In the genomic region with DNA sequence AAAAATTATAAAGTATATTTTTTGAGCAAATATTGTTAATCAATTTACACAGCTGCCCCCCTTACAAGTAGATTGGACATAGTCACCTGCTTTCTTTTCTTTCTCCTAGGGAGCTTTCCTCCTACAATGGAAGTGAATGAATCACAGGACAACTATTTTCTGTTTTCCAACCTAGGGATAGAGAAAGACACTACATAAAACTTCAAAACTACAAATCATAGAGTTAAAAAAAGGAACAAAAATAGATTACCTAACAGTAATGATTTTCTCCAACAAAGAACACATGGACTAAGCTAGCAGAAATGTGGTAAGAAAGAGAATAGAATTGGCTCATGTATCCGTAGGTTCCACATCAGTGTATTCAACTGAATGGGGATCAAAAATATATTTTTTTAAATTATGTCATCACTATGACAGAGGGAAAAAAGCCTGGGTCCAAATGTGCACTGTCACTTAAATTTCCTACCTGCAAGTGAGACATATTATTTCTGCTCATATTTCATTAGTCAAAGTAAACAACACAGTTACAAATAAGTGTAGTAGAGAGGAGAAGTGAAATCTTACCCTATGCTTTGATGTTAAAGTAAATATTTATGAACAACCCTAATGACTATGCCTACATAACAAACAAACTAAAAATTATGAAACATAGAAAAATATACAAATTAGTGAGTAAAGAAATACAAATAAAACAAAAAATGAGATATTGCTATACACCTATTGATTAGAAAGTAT, we compare ENCODE assay signal across 16 cellular contexts.
DNase-seq lines count a peak whose midpoint lies in the region; ATAC-seq and TF ChIP-seq lines count a peak whose summit lies in the region.
"Had no signal": no experiment of that assay in that cellular context is flagged by ENCODE, and none has a peak within 500 bp of the region (broad histone marks: within the 10 kb centered on the region; RNA-seq: fewer than 3 reads in every experiment).

No MANE protein-coding gene starts in this region.

- 0% methylated on average over 1 of the region's 1 CpG for WGBS in SK-N-SH (ENCODE audit: low lambda C conversion rate)

- no peaks in the 10 kb centered on the region for H4K20me1 ChIP-seq in SK-N-SH (ENCODE audit: insufficient read depth)
- no peaks in the 10 kb centered on the region for H4K20me1 ChIP-seq in PC-9 (ENCODE audit: insufficient read depth)
- H4K20me1 ChIP-seq: BLaER1 treated with 17β-estradiol and CSF1 and Interleukin-3, amounts not matched to agents 10 nM and 100 nM had no signal

- H2AFZ ChIP-seq in SK-N-SH (ENCODE audit: low read depth): 0 out of 2 replicates have a peak overlapping the region, but pooled peaks have one; percentile 32
- H2AFZ ChIP-seq in PC-9: no peak overlapping the region
- H2AFZ ChIP-seq: GM23338 had no signal

- H3K9me3 ChIP-seq in SK-N-SH (no peaks in the 10 kb centered on the region), PC-9 (ENCODE audit: insufficient read depth, low read depth) (no peaks in the 10 kb centered on the region), breast epithelium (no peaks in the 10 kb centered on the region)
- H3K9me3 ChIP-seq: BLaER1 treated with 17β-estradiol and CSF1 and Interleukin-3, amounts not matched to agents 10 nM and 100 nM had no signal

- H3F3A ChIP-seq in SK-N-SH (replicated peaks; ENCODE audit: insufficient read depth) (peaks cover 10% of the 10 kb centered on the region), PC-9 (ENCODE audit: insufficient read depth, low read depth) (no peaks in the 10 kb centered on the region)

- intact Hi-C loops in PC-9 (cut with micrococcal nuclease; ENCODE audit: unreplicated experiment) (no loop called here), breast epithelium (cut with DNase I; ENCODE audit: low total_unique reads) (loop anchor here (2.0 kb wide), 1 partner anchor 13 kb away; no protein-coding TSS in a partner anchor), Right ventricle myocardium superior (cut with DNase I) (no loop called here)

- POLR2A ChIA-PET in SK-N-SH (lab: Yijun Ruan, JAX): no interaction called here
- POLR2A ChIA-PET in PC-9 (lab: Charles Lee; ENCODE audit: unreplicated experiment): no interaction called here

- no peak for TF ChIP-seq EP300 in SK-N-SH (IDR thresholded peaks at IDR 0.05; ENCODE audit: borderline replicate concordance in 1 of 2, low read depth in 1 of 2, low read length in 1 of 2)

- CTCF ChIA-PET in SK-N-SH (lab: Yijun Ruan, JAX) (no interaction called here), PC-9 (lab: Charles Lee) (no interaction called here)

- H3K36me3 ChIP-seq in SK-N-SH (replicated peaks in 1 of 2; ENCODE audit: control insufficient read depth in 1 of 2, insufficient read depth in 2 of 2, low read length in 1 of 2) (no peaks in the 10 kb centered on the region), PC-9 (ENCODE audit: low read depth) (no peaks in the 10 kb centered on the region), brain microvascular endothelial cell (replicated peaks) (no peaks in the 10 kb centered on the region), breast epithelium (no peaks in the 10 kb centered on the region)
- H3K36me3 ChIP-seq: BLaER1 treated with 17β-estradiol and CSF1 and Interleukin-3, amounts not matched to agents 10 nM and 100 nM had no signal

- no TSS peak for BruUV-seq in PC-9 (replicated peaks; lab: Mats Ljungman, UMichigan)

- H3K79me2 ChIP-seq in SK-N-SH (ENCODE audit: insufficient read depth): no peaks in the 10 kb centered on the region
- H3K79me2 ChIP-seq in PC-9 (ENCODE audit: low read depth): no peaks in the 10 kb centered on the region

- H3K9me2 ChIP-seq in SK-N-SH: no peaks in the 10 kb centered on the region
- H3K9me2 ChIP-seq in PC-9 (ENCODE audit: insufficient read depth): no peaks in the 10 kb centered on the region

- H3K27ac ChIP-seq in SK-N-SH (ENCODE audit: low read depth in 2 of 2, low read length in 1 of 2) (peak overlapping the region in 1 of 2 experiments; percentile 54; a peak in 2 of 4 replicates), PC-9 (peak overlapping the region; percentile 63), brain microvascular endothelial cell (no peak overlapping the region), breast epithelium (no peak overlapping the region)
- H3K27ac ChIP-seq: BLaER1 treated with 17β-estradiol and CSF1 and Interleukin-3, amounts not matched to agents 10 nM and 100 nM had no signal

- in situ Hi-C loops in brain microvascular endothelial cell (cut with HindIII; ENCODE audit: low pct_ligation_motif_present, low sequenced_read_pairs): no loop called here

- H3K4me1 ChIP-seq in SK-N-SH (ENCODE audit: control insufficient read depth in 1 of 2, insufficient read depth in 2 of 2, low read depth in 1 of 2, low read length in 1 of 2) (peaks cover 0 to 8% of the 10 kb centered on the region in 2 experiments; a peak in 1 of 4 replicates), PC-9 (replicated peaks; ENCODE audit: insufficient read depth) (peaks cover 9% of the 10 kb centered on the region; the same call in 1 of the 2 replicates), breast epithelium (no peaks in the 10 kb centered on the region)
- H3K4me1 ChIP-seq: BLaER1 treated with 17β-estradiol and CSF1 and Interleukin-3, amounts not matched to agents 10 nM and 100 nM had no signal

- TF ChIP-seq POLR2A in breast epithelium (IDR thresholded peaks at IDR 0.05): no peak

- no peak for DNase-seq in SK-N-SH
- no peak for DNase-seq in PC-9
- DNase-seq in fibroblast of pulmonary artery (ENCODE audit: low read depth): peak; percentile 22
- no peak for DNase-seq in brain microvascular endothelial cell
- no peak for DNase-seq in breast epithelium (ENCODE audit: low spot score in 2 of 2)
- DNase-seq in SHP77 (lab: John Stamatoyannopoulos, UW): no peak
- DNase-seq in Right ventricle myocardium superior: no peak
- DNase-seq: 8988T; Calu3; CD4-positive, CD25-positive, alpha-beta regulatory T cell; DND-41; GF-D8; H7 had no signal

- H3K4me2 ChIP-seq in SK-N-SH (no peak overlapping the region), PC-9 (no peak overlapping the region)
- H3K4me2 ChIP-seq: BLaER1 treated with 17β-estradiol and CSF1 and Interleukin-3, amounts not matched to agents 10 nM and 100 nM; GM23338 had no signal

- ATAC-seq in SK-N-SH treated with all-trans-retinoic acid at 6 μM for 48 hours (no peak), Right ventricle myocardium superior (ENCODE audit: poor library complexity) (no peak)
- ATAC-seq: GM23338 had no signal

- H3K4me3 ChIP-seq in SK-N-SH (ENCODE audit: low read depth in 2 of 2, low read length in 1 of 2) (no peak overlapping the region), PC-9 (no peak overlapping the region), fibroblast of pulmonary artery (replicated peaks; ENCODE audit: low read depth, low read length) (no peak overlapping the region), brain microvascular endothelial cell (ENCODE audit: low read depth, low read length) (no peak overlapping the region), breast epithelium (no peak overlapping the region)
- H3K4me3 ChIP-seq: BLaER1 treated with 17β-estradiol and CSF1 and Interleukin-3, amounts not matched to agents 10 nM and 100 nM; GM23338 had no signal

- H3K9ac ChIP-seq in SK-N-SH: no peak overlapping the region
- H3K9ac ChIP-seq: BLaER1 treated with 17β-estradiol and CSF1 and Interleukin-3, amounts not matched to agents 10 nM and 100 nM had no signal

- TF ChIP-seq RAD21 in SK-N-SH (IDR thresholded peaks at IDR 0.05; ENCODE audit: low read length): no peak

- H3K27me3 ChIP-seq in SK-N-SH (ENCODE audit: insufficient read depth) (no peaks in the 10 kb centered on the region), PC-9 (ENCODE audit: insufficient read depth, low read depth) (no peaks in the 10 kb centered on the region), brain microvascular endothelial cell (replicated peaks) (no peaks in the 10 kb centered on the region), breast epithelium (no peaks in the 10 kb centered on the region)
- H3K27me3 ChIP-seq: BLaER1 treated with 17β-estradiol and CSF1 and Interleukin-3, amounts not matched to agents 10 nM and 100 nM had no signal

- TF ChIP-seq CTCF in SK-N-SH (IDR thresholded peaks at IDR 0.05): no peak
- no peak for TF ChIP-seq CTCF in PC-9 (conservative IDR thresholded peaks at IDR 0.05)
- no peak for TF ChIP-seq CTCF in fibroblast of pulmonary artery (IDR thresholded peaks at IDR 0.05; ENCODE audit: low read length, missing control alignments)
- TF ChIP-seq CTCF in brain microvascular endothelial cell (IDR thresholded peaks at IDR 0.05; ENCODE audit: low read depth, low read length, missing control alignments): no peak
- TF ChIP-seq CTCF in breast epithelium (IDR thresholded peaks at IDR 0.05): no peak

TF ChIP-seq in SK-N-SH, 30 proteins besides CTCF, POLR2A, EP300 and RAD21 (continues in another document):
- TF ChIP-seq MXI1 (IDR thresholded peaks at IDR 0.05; ENCODE audit: low read depth, low read length) (no peak), FOXJ3 (CRISPR knock-in tag; IDR thresholded peaks at IDR 0.05) (no peak), TCF12 (IDR thresholded peaks at IDR 0.05) (no peak)

TF ChIP-seq in SK-N-SH treated with all-trans-retinoic acid at 6 μM for 48 hours, 23 proteins besides CTCF, POLR2A, EP300 and RAD21 (continues in another document):
- no peak for TF ChIP-seq RARB (CRISPR knock-in tag; IDR thresholded peaks at IDR 0.05)
- no peak for TF ChIP-seq ARNTL (CRISPR knock-in tag; IDR thresholded peaks at IDR 0.05; ENCODE audit: borderline replicate concordance, low read depth)
- TF ChIP-seq ZNF8 (CRISPR knock-in tag; IDR thresholded peaks at IDR 0.05): no peak
- TF ChIP-seq PPARA (CRISPR knock-in tag; IDR thresholded peaks at IDR 0.05; ENCODE audit: borderline replicate concordance): no peak
- TF ChIP-seq ZNF565 (CRISPR knock-in tag; conservative IDR thresholded peaks at IDR 0.05; ENCODE audit: low read depth): no peak
- TF ChIP-seq, protein P1, sequence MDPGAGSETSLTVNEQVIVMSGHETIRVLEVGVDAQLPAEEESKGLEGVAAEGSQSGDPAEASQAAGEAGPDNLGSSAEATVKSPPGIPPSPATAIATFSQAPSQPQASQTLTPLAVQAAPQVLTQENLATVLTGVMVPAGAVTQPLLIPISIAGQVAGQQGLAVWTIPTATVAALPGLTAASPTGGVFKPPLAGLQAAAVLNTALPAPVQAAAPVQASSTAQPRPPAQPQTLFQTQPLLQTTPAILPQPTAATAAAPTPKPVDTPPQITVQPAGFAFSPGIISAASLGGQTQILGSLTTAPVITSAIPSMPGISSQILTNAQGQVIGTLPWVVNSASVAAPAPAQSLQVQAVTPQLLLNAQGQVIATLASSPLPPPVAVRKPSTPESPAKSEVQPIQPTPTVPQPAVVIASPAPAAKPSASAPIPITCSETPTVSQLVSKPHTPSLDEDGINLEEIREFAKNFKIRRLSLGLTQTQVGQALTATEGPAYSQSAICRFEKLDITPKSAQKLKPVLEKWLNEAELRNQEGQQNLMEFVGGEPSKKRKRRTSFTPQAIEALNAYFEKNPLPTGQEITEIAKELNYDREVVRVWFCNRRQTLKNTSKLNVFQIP (CRISPR knock-in tag; IDR thresholded peaks at IDR 0.05; ENCODE audit: borderline replicate concordance, low read depth): no peak
